19 cellular contexts compared by ENCODE assay signal in the genomic region with DNA sequence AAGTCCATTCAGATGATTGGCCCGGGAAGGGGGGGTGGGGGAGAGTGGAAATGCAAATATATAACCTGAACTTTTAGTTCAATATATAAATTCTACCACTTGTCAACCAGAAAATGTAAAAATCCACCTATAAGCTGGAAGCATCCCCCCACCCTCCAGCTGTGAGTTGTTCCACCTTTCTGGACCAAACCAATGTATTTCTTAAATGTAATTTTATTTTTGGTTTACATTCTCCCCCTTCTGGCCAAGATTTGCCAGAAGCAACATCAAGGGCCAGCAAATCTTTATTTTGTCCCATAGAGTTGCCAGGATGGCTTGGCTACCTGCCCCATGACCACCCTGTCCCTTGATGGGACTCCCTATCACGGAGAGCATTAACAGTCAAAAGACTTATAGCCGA.
"Had no signal": no experiment of that assay in that cellular context is flagged by ENCODE, and none has a peak within 500 bp of the region (broad histone marks: within the 10 kb centered on the region; RNA-seq: fewer than 3 reads in every experiment).

No MANE protein-coding gene starts in this region.

- H3K4me1 Mint-ChIP-seq: activated CD4-positive, alpha-beta T cell treated with anti-CD3 and anti-CD28 coated beads, Interleukin-2, amount 10 ng/mL, durations not matched to agents 7 days and 5 days; activated naive CD8-positive, alpha-beta T cell treated with anti-CD3 and anti-CD28 coated beads for 36 hours had no signal

- H3K27ac ChIP-seq: brain microvascular endothelial cell, epithelial cell of prostate, left lung, pancreas, stomach, testis, upper lobe of left lung had no signal

- FAIRE-seq: pancreas had no signal

- H3K9me3 ChIP-seq: left lung, mucosa of descending colon, pancreas, stomach, testis, upper lobe of left lung had no signal

- H3K9me3 Mint-ChIP-seq: activated CD4-positive, alpha-beta T cell treated with anti-CD3 and anti-CD28 coated beads, Interleukin-2, amount 10 ng/mL, durations not matched to agents 7 days and 5 days; activated naive CD8-positive, alpha-beta T cell treated with anti-CD3 and anti-CD28 coated beads for 36 hours; activated T-helper 1 cell treated with anti-CD3 and anti-CD28 coated beads, Interleukin-12 subunit alpha, Interleukin-12 subunit beta, Interleukin-2, Interleukin-4 antibody, amounts not matched to agents 30 ng/mL and 10 ng/mL and 1 ng/mL, durations not matched to agents 14 hours and 24 hours and 36 hours; dendritic cell treated with granulocyte-macrophage colony-stimulating factor and Interleukin-4, amounts not matched to agents 40 ng/mL and 50 ng/mL, for 4 days had no signal

- H3K27me3 Mint-ChIP-seq: activated CD4-positive, alpha-beta T cell treated with anti-CD3 and anti-CD28 coated beads, Interleukin-2, amount 10 ng/mL, durations not matched to agents 7 days and 5 days; activated naive CD8-positive, alpha-beta T cell treated with anti-CD3 and anti-CD28 coated beads for 36 hours; dendritic cell treated with granulocyte-macrophage colony-stimulating factor and Interleukin-4, amounts not matched to agents 40 ng/mL and 50 ng/mL, for 4 days; effector memory CD8-positive, alpha-beta T cell; naive thymus-derived CD4-positive, alpha-beta T cell had no signal

- DNase-seq: activated CD4-positive, alpha-beta T cell treated with anti-CD3 and anti-CD28 coated beads, Interleukin-2, amount 10 ng/mL, durations not matched to agents 7 days and 5 days; activated CD8-positive, alpha-beta memory T cell treated with anti-CD3 and anti-CD28 coated beads for 24 hours; activated naive CD8-positive, alpha-beta T cell treated with anti-CD3 and anti-CD28 coated beads for 36 hours; anterior cingulate cortex; brain microvascular endothelial cell; effector memory CD8-positive, alpha-beta T cell; islet precursor cell; left lung; mucosa of descending colon; naive thymus-derived CD4-positive, alpha-beta T cell; pancreas; stimulated activated CD4-positive, alpha-beta T cell treated with anti-CD3 and anti-CD28 coated beads, Interleukin-2, amount 100 ng/mL, for 24 hours; stomach; T-helper 9 cell; testis; upper lobe of left lung had no signal

- H3K27me3 ChIP-seq: brain microvascular endothelial cell, left lung, pancreas, stomach, testis, upper lobe of left lung had no signal

- H3K36me3 ChIP-seq: brain microvascular endothelial cell, left lung, pancreas, stomach, upper lobe of left lung had no signal

- H3K4me1 ChIP-seq: left lung, pancreas, stomach, testis, upper lobe of left lung had no signal

- H3K4me3 Mint-ChIP-seq: activated CD4-positive, alpha-beta T cell treated with anti-CD3 and anti-CD28 coated beads, Interleukin-2, amount 10 ng/mL, durations not matched to agents 7 days and 5 days; activated naive CD8-positive, alpha-beta T cell treated with anti-CD3 and anti-CD28 coated beads for 36 hours; activated T-helper 1 cell treated with anti-CD3 and anti-CD28 coated beads, Interleukin-12 subunit alpha, Interleukin-12 subunit beta, Interleukin-2, Interleukin-4 antibody, amounts not matched to agents 30 ng/mL and 10 ng/mL and 1 ng/mL, durations not matched to agents 14 hours and 24 hours and 36 hours; dendritic cell treated with granulocyte-macrophage colony-stimulating factor and Interleukin-4, amounts not matched to agents 40 ng/mL and 50 ng/mL, for 4 days; effector memory CD8-positive, alpha-beta T cell; naive thymus-derived CD4-positive, alpha-beta T cell had no signal

- H3K27ac Mint-ChIP-seq: activated CD4-positive, alpha-beta T cell treated with anti-CD3 and anti-CD28 coated beads, Interleukin-2, amount 10 ng/mL, durations not matched to agents 7 days and 5 days; activated naive CD8-positive, alpha-beta T cell treated with anti-CD3 and anti-CD28 coated beads for 36 hours; activated T-helper 1 cell treated with anti-CD3 and anti-CD28 coated beads, Interleukin-12 subunit alpha, Interleukin-12 subunit beta, Interleukin-2, Interleukin-4 antibody, amounts not matched to agents 30 ng/mL and 10 ng/mL and 1 ng/mL, durations not matched to agents 14 hours and 24 hours and 36 hours; dendritic cell treated with granulocyte-macrophage colony-stimulating factor and Interleukin-4, amounts not matched to agents 40 ng/mL and 50 ng/mL, for 4 days; effector memory CD8-positive, alpha-beta T cell; naive thymus-derived CD4-positive, alpha-beta T cell had no signal

- ATAC-seq: effector memory CD8-positive, alpha-beta T cell; left lung; mucosa of descending colon; naive thymus-derived CD4-positive, alpha-beta T cell; pancreas had no signal

- H3K4me3 ChIP-seq: left lung, mucosa of descending colon, pancreas, stomach, testis, upper lobe of left lung had no signal

- H3K36me3 Mint-ChIP-seq: activated naive CD8-positive, alpha-beta T cell treated with anti-CD3 and anti-CD28 coated beads for 36 hours; naive thymus-derived CD4-positive, alpha-beta T cell had no signal
